ENCODE assay signal across 1 cellular context in the genomic region with DNA sequence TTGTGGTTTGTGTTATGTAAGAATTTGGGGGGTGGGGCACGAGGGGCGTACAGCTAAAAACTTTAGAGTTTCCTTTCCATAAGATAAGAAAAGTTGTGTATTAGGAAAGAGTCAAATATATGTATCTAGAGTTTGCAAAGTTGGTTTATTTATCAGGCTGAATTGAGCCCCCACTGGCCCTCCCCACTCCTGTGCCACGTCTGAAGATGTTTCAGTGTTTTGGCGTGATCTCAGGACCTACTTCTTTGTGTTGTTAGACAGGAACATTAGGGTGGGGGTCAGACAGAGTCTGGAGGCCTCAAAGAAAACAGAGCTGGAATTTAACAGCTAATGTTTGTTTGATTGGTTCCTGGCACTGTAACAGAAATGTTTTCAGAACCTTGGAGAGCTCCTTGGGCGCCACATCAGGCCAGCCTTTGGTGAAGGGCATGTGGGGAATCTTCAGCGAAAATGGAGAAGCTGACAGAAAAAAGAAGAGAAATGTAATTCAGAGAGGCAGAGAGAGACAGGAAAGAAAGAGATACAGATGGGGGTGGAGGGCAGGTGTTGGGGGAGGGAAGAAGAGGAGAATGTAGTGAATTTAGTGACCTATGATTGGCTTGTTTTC.
TF ChIP-seq lines count a peak whose summit lies in the region.

No MANE protein-coding gene starts in this region.

TF ChIP-seq in HepG2, 621 proteins besides CTCF, POLR2A, EP300 and RAD21 (continued from another document and continues in another):
- TF ChIP-seq, protein P1, sequence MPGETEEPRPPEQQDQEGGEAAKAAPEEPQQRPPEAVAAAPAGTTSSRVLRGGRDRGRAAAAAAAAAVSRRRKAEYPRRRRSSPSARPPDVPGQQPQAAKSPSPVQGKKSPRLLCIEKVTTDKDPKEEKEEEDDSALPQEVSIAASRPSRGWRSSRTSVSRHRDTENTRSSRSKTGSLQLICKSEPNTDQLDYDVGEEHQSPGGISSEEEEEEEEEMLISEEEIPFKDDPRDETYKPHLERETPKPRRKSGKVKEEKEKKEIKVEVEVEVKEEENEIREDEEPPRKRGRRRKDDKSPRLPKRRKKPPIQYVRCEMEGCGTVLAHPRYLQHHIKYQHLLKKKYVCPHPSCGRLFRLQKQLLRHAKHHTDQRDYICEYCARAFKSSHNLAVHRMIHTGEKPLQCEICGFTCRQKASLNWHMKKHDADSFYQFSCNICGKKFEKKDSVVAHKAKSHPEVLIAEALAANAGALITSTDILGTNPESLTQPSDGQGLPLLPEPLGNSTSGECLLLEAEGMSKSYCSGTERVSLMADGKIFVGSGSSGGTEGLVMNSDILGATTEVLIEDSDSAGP (CRISPR knock-in tag; IDR thresholded peaks at IDR 0.05; ENCODE audit: borderline replicate concordance) = no peak
- no peak for TF ChIP-seq IRF9 (CRISPR knock-in tag; IDR thresholded peaks at IDR 0.05; ENCODE audit: borderline replicate concordance)
- TF ChIP-seq ZNF660 (CRISPR knock-in tag; IDR thresholded peaks at IDR 0.05; ENCODE audit: borderline replicate concordance, low read depth) = no peak
- TF ChIP-seq KLF15 (CRISPR knock-in tag; IDR thresholded peaks at IDR 0.05; ENCODE audit: borderline replicate concordance) = peak; percentile 56; the same call in 1 of the 2 replicates
- no peak for TF ChIP-seq CHD2 (IDR thresholded peaks at IDR 0.05; ENCODE audit: low read depth, low read length)
- TF ChIP-seq ZSCAN21 (CRISPR knock-in tag; IDR thresholded peaks at IDR 0.05; ENCODE audit: borderline replicate concordance) = peak; percentile 84
- no peak for TF ChIP-seq PAX8 (CRISPR knock-in tag; IDR thresholded peaks at IDR 0.05; ENCODE audit: borderline replicate concordance)
- TF ChIP-seq, protein P2, sequence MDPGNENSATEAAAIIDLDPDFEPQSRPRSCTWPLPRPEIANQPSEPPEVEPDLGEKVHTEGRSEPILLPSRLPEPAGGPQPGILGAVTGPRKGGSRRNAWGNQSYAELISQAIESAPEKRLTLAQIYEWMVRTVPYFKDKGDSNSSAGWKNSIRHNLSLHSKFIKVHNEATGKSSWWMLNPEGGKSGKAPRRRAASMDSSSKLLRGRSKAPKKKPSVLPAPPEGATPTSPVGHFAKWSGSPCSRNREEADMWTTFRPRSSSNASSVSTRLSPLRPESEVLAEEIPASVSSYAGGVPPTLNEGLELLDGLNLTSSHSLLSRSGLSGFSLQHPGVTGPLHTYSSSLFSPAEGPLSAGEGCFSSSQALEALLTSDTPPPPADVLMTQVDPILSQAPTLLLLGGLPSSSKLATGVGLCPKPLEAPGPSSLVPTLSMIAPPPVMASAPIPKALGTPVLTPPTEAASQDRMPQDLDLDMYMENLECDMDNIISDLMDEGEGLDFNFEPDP (CRISPR knock-in tag; conservative IDR thresholded peaks at IDR 0.05) = no peak
- peak; percentile 92 for TF ChIP-seq MXD4 (CRISPR knock-in tag; IDR thresholded peaks at IDR 0.05)
- peak; percentile 74; the same call in 1 of the 2 replicates for TF ChIP-seq SOX5 (CRISPR knock-in tag; IDR thresholded peaks at IDR 0.05; ENCODE audit: borderline replicate concordance)
- TF ChIP-seq JUNB (CRISPR knock-in tag; IDR thresholded peaks at IDR 0.05; ENCODE audit: borderline replicate concordance) = peak; percentile 58; the same call in 1 of the 2 replicates
- TF ChIP-seq KDM4B (CRISPR knock-in tag; IDR thresholded peaks at IDR 0.05) = peak; percentile 81
- TF ChIP-seq ELF1 (CRISPR knock-in tag; IDR thresholded peaks at IDR 0.05) = peak; percentile 50; the same call in 1 of the 2 replicates
- 0 out of 2 replicates have a peak, but pooled peaks have one; percentile 30 for TF ChIP-seq NPAS2 (CRISPR knock-in tag; IDR thresholded peaks at IDR 0.05; ENCODE audit: borderline replicate concordance)
- peak; percentile 90; the same call in 1 of the 2 replicates for TF ChIP-seq ZFP1 (CRISPR knock-in tag; IDR thresholded peaks at IDR 0.05)
- TF ChIP-seq MIER2 (CRISPR knock-in tag; IDR thresholded peaks at IDR 0.05) = peak; percentile 100
- peak; percentile 83 for TF ChIP-seq ISL2 (CRISPR knock-in tag; IDR thresholded peaks at IDR 0.05)
- TF ChIP-seq ZNF570 (CRISPR knock-in tag; IDR thresholded peaks at IDR 0.05; ENCODE audit: borderline replicate concordance) = no peak
- no peak for TF ChIP-seq CBX5 (CRISPR knock-in tag; IDR thresholded peaks at IDR 0.05; ENCODE audit: borderline replicate concordance)
- TF ChIP-seq JUN (CRISPR knock-in tag; IDR thresholded peaks at IDR 0.05) = 0 out of 2 replicates have a peak, but pooled peaks have one; percentile 51
- TF ChIP-seq TRIM24 (CRISPR knock-in tag; IDR thresholded peaks at IDR 0.05) = no peak
- no peak for TF ChIP-seq ZNF296 (CRISPR knock-in tag; conservative IDR thresholded peaks at IDR 0.05)
- TF ChIP-seq, protein P3, sequence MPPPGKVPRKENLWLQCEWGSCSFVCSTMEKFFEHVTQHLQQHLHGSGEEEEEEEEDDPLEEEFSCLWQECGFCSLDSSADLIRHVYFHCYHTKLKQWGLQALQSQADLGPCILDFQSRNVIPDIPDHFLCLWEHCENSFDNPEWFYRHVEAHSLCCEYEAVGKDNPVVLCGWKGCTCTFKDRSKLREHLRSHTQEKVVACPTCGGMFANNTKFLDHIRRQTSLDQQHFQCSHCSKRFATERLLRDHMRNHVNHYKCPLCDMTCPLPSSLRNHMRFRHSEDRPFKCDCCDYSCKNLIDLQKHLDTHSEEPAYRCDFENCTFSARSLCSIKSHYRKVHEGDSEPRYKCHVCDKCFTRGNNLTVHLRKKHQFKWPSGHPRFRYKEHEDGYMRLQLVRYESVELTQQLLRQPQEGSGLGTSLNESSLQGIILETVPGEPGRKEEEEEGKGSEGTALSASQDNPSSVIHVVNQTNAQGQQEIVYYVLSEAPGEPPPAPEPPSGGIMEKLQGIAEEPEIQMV (CRISPR knock-in tag; IDR thresholded peaks at IDR 0.05; ENCODE audit: low read depth) = peak; percentile 89
- TF ChIP-seq CBX2 (IDR thresholded peaks at IDR 0.05; ENCODE audit: low read depth, low read length) = no peak
- no peak for TF ChIP-seq CBX2 (CRISPR knock-in tag; IDR thresholded peaks at IDR 0.05; ENCODE audit: low read depth)
- TF ChIP-seq MLXIP (CRISPR knock-in tag; IDR thresholded peaks at IDR 0.05; ENCODE audit: borderline replicate concordance) = peak; percentile 83; the same call in 1 of the 2 replicates
- no peak for TF ChIP-seq ZC3H4 (CRISPR knock-in tag; IDR thresholded peaks at IDR 0.05; ENCODE audit: borderline replicate concordance)
- TF ChIP-seq, protein P4, sequence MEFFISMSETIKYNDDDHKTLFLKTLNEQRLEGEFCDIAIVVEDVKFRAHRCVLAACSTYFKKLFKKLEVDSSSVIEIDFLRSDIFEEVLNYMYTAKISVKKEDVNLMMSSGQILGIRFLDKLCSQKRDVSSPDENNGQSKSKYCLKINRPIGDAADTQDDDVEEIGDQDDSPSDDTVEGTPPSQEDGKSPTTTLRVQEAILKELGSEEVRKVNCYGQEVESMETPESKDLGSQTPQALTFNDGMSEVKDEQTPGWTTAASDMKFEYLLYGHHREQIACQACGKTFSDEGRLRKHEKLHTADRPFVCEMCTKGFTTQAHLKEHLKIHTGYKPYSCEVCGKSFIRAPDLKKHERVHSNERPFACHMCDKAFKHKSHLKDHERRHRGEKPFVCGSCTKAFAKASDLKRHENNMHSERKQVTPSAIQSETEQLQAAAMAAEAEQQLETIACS (CRISPR knock-in tag; IDR thresholded peaks at IDR 0.05) = peak; percentile 37; the same call in 1 of the 2 replicates
- no peak for TF ChIP-seq MXD1 (CRISPR knock-in tag; IDR thresholded peaks at IDR 0.05)
- TF ChIP-seq SKIL (CRISPR knock-in tag; IDR thresholded peaks at IDR 0.05; ENCODE audit: borderline replicate concordance) = peak; percentile 45; the same call in 1 of the 2 replicates
- peak; percentile 74 for TF ChIP-seq BCL6 (CRISPR knock-in tag; IDR thresholded peaks at IDR 0.05)
- 0 out of 2 replicates have a peak, but pooled peaks have one; percentile 57 for TF ChIP-seq ZNF567 (CRISPR knock-in tag; IDR thresholded peaks at IDR 0.05; ENCODE audit: borderline replicate concordance)
- TF ChIP-seq, protein P5, sequence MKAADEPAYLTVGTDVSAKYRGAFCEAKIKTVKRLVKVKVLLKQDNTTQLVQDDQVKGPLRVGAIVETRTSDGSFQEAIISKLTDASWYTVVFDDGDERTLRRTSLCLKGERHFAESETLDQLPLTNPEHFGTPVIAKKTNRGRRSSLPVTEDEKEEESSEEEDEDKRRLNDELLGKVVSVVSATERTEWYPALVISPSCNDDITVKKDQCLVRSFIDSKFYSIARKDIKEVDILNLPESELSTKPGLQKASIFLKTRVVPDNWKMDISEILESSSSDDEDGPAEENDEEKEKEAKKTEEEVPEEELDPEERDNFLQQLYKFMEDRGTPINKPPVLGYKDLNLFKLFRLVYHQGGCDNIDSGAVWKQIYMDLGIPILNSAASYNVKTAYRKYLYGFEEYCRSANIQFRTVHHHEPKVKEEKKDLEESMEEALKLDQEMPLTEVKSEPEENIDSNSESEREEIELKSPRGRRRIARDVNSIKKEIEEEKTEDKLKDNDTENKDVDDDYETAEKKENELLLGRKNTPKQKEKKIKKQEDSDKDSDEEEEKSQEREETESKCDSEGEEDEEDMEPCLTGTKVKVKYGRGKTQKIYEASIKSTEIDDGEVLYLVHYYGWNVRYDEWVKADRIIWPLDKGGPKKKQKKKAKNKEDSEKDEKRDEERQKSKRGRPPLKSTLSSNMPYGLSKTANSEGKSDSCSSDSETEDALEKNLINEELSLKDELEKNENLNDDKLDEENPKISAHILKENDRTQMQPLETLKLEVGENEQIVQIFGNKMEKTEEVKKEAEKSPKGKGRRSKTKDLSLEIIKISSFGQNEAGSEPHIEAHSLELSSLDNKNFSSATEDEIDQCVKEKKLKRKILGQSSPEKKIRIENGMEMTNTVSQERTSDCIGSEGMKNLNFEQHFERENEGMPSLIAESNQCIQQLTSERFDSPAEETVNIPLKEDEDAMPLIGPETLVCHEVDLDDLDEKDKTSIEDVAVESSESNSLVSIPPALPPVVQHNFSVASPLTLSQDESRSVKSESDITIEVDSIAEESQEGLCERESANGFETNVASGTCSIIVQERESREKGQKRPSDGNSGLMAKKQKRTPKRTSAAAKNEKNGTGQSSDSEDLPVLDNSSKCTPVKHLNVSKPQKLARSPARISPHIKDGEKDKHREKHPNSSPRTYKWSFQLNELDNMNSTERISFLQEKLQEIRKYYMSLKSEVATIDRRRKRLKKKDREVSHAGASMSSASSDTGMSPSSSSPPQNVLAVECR (CRISPR knock-in tag; IDR thresholded peaks at IDR 0.05; ENCODE audit: borderline replicate concordance) = peak; percentile 59; the same call in 1 of the 2 replicates
- peak; percentile 93 for TF ChIP-seq SAP130 (CRISPR knock-in tag; IDR thresholded peaks at IDR 0.05; ENCODE audit: low read depth)
- TF ChIP-seq REPIN1 (CRISPR knock-in tag; IDR thresholded peaks at IDR 0.05; ENCODE audit: borderline replicate concordance, low read depth) = peak; percentile 75; the same call in 1 of the 2 replicates
- TF ChIP-seq, protein P6, sequence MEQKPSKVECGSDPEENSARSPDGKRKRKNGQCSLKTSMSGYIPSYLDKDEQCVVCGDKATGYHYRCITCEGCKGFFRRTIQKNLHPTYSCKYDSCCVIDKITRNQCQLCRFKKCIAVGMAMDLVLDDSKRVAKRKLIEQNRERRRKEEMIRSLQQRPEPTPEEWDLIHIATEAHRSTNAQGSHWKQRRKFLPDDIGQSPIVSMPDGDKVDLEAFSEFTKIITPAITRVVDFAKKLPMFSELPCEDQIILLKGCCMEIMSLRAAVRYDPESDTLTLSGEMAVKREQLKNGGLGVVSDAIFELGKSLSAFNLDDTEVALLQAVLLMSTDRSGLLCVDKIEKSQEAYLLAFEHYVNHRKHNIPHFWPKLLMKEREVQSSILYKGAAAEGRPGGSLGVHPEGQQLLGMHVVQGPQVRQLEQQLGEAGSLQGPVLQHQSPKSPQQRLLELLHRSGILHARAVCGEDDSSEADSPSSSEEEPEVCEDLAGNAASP (CRISPR knock-in tag; IDR thresholded peaks at IDR 0.05; ENCODE audit: borderline replicate concordance) = peak; percentile 89; the same call in 1 of the 2 replicates
- TF ChIP-seq FOXO1 (CRISPR knock-in tag; IDR thresholded peaks at IDR 0.05) = peak; percentile 55; the same call in 1 of the 2 replicates
- 0 out of 2 replicates have a peak, but pooled peaks have one; percentile 78 for TF ChIP-seq SP140L (CRISPR knock-in tag; IDR thresholded peaks at IDR 0.05; ENCODE audit: borderline replicate concordance)
